ENCODE assay signal across 8 cellular contexts in genomic region chr7:35624299-35625186, GRCh38.
DNase-seq lines count a peak whose midpoint lies in the region; ATAC-seq and TF ChIP-seq lines count a peak whose summit lies in the region.

No MANE protein-coding gene starts in this region.

- no peaks in the 10 kb centered on the region for H3K36me3 ChIP-seq in Karpas-422 (ENCODE audit: insufficient read depth, low read length)

- no peaks in the 10 kb centered on the region for H3K9me2 ChIP-seq in Karpas-422 (replicated peaks; ENCODE audit: insufficient read depth, low read length)

- no peaks in the 10 kb centered on the region for H3K9me3 ChIP-seq in Karpas-422 (ENCODE audit: low read length)

- no peak overlapping the region for H3K27ac ChIP-seq in Karpas-422 (ENCODE audit: low read length)

- H3K4me3 ChIP-seq in GM12864 (ENCODE audit: low read depth, low read length) (no peak overlapping the region), Karpas-422 (ENCODE audit: low read length) (no peak overlapping the region)

- TF ChIP-seq CTCF in GM12864 (IDR thresholded peaks at IDR 0.05; ENCODE audit: low read depth, low read length, missing control alignments), result peak; percentile 85

- no peaks in the 10 kb centered on the region for H3K27me3 ChIP-seq in Karpas-422 (ENCODE audit: low read length)

- no peaks in the 10 kb centered on the region for H3K79me2 ChIP-seq in Karpas-422 (ENCODE audit: low read length)

- H4K20me1 ChIP-seq in Karpas-422 (ENCODE audit: insufficient read depth, low read depth, low read length), result no peaks in the 10 kb centered on the region

- no peak overlapping the region for H3K9ac ChIP-seq in Karpas-422 (ENCODE audit: low read length)

- H3K4me1 ChIP-seq in Karpas-422 (ENCODE audit: low read length), result peaks cover 3% of the 10 kb centered on the region; the same call in 1 of the 2 replicates

- no peak overlapping the region for H2AFZ ChIP-seq in Karpas-422 (ENCODE audit: low read length)

- DNase-seq in GM12864 (ENCODE audit: low read depth), result no peak
- DNase-seq in Karpas-422, result peak; percentile 78
- peak; percentile 41 for DNase-seq in SHP77 treated with DMSO at 0.1 percent for 48 hours (lab: John Stamatoyannopoulos, UW)
- DNase-seq in astrocyte of the hippocampus (ENCODE audit: low read depth, low spot score), result peak; percentile 61
- DNase-seq in iPS DF 4.7 (ENCODE audit: extremely low read depth, low spot score), result peak; percentile 44
- peak; percentile 43 for DNase-seq in stimulated activated CD4-positive, alpha-beta T cell treated with anti-CD3 and anti-CD28 coated beads, Interleukin-15, amount 100 ng/mL, for 24 hours
- no peak for DNase-seq in NCI-H187 treated with DMSO at 0.1 percent for 48 hours (lab: John Stamatoyannopoulos, UW)

- ATAC-seq in GM21786 (IDR thresholded peaks at IDR 0.05; ENCODE audit: unreplicated experiment), result peak; percentile 81

- no peak overlapping the region for H3K4me2 ChIP-seq in Karpas-422 (ENCODE audit: low read depth, low read length, poor library complexity, severe bottlenecking)

Comparison
In these comparisons a context has a peak if more than half of its experiments do, and no peak if none do; other contexts are left out.
1. DNase-seq: peak in Karpas-422 (single experiment), SHP77 treated with DMSO at 0.1 percent for 48 hours (single experiment), astrocyte of the hippocampus (single experiment), iPS DF 4.7 (single experiment) and stimulated activated CD4-positive, alpha-beta T cell treated with anti-CD3 and anti-CD28 coated beads, Interleukin-15, amount 100 ng/mL, for 24 hours (single experiment); none in GM12864 (single experiment) and NCI-H187 treated with DMSO at 0.1 percent for 48 hours (single experiment).